1 cellular context compared by ENCODE assay signal in genomic region chr14:52006361-52006760, GRCh38.
TF ChIP-seq lines count a peak whose summit lies in the region.

No MANE protein-coding gene starts in this region.

TF ChIP-seq in HepG2, 621 proteins besides CTCF, POLR2A, EP300 and RAD21:
- TF ChIP-seq, protein P1, sequence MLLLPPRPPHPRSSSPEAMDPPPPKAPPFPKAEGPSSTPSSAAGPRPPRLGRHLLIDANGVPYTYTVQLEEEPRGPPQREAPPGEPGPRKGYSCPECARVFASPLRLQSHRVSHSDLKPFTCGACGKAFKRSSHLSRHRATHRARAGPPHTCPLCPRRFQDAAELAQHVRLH (CRISPR knock-in tag; IDR thresholded peaks at IDR 0.05; ENCODE audit: borderline replicate concordance, low read depth): no peak
- TF ChIP-seq ZNF619 (CRISPR knock-in tag; IDR thresholded peaks at IDR 0.05): no peak
- TF ChIP-seq FOXK2 (IDR thresholded peaks at IDR 0.05): no peak
- TF ChIP-seq NCOA5 (CRISPR knock-in tag; IDR thresholded peaks at IDR 0.05): no peak
- TF ChIP-seq, protein P2, sequence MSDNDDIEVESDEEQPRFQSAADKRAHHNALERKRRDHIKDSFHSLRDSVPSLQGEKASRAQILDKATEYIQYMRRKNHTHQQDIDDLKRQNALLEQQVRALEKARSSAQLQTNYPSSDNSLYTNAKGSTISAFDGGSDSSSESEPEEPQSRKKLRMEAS (IDR thresholded peaks at IDR 0.05): no peak
- no peak for TF ChIP-seq NPAS2 (CRISPR knock-in tag; IDR thresholded peaks at IDR 0.05; ENCODE audit: borderline replicate concordance)
